Comparison of ENCODE assay signal across 18 cellular contexts in the genomic region with DNA sequence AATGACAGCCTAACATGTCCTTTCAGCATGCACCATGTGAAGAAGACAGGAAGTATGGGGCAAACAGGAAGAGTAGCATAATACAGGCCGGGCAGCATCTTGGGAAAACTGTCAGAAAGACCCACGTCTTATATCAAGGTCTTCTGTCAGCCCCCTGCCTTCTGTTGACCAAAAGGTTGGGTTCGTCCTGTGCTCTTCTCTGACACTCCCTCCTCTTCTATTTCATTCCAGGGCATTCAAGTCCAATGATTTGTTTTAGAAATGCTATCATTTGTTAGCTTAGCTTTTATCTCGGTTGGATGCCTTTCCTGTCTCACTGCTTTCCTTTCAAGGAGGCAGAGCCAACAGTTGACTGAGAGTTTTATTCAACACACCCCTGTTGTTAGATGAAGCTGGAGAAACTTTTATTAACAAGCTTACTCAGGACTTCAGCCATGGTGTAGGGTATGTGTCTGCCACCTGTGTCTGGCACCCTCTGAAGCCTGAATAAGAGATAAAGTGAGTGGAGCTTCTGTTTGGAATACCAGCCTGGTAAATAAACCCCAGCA.
A peak's percentile ranks its signal among the peaks of the same experiment; 100 is the strongest.
DNase-seq lines count a peak whose midpoint lies in the region; ATAC-seq and TF ChIP-seq lines count a peak whose summit lies in the region.
"Had no signal": no experiment of that assay in that cellular context is flagged by ENCODE, and none has a peak within 500 bp of the region (broad histone marks: within the 10 kb centered on the region; RNA-seq: fewer than 3 reads in every experiment).

No MANE protein-coding gene starts in this region.

- no peak overlapping the region for H3K4me3 Mint-ChIP-seq in stimulated activated naive CD8-positive, alpha-beta T cell treated with anti-CD3 and anti-CD28 coated beads, Interleukin-15, Interleukin-2, amounts not matched to agents 100 ng/mL and 50 ng/mL, for 24 hours
- H3K4me3 Mint-ChIP-seq: activated CD8-positive, alpha-beta memory T cell treated with anti-CD3 and anti-CD28 coated beads, Interleukin-2, amount 10 ng/mL, durations not matched to agents 7 days and 5 days had no signal

- no peaks in the 10 kb centered on the region for H3K9me3 Mint-ChIP-seq in stimulated activated naive CD8-positive, alpha-beta T cell treated with anti-CD3 and anti-CD28 coated beads, Interleukin-15, Interleukin-2, amounts not matched to agents 100 ng/mL and 50 ng/mL, for 24 hours

- no peak for DNase-seq in stimulated activated naive CD8-positive, alpha-beta T cell treated with anti-CD3 and anti-CD28 coated beads, Interleukin-15, Interleukin-2, amounts not matched to agents 100 U/mL and 50 U/mL, for 24 hours
- DNase-seq in NCI-H345 treated with DMSO at 0.1 percent for 48 hours (lab: John Stamatoyannopoulos, UW; ENCODE audit: unreplicated experiment) (peak; percentile 92), fibroblast of the aortic adventitia (ENCODE audit: low read depth) (peak; percentile 73), cerebellar cortex (ENCODE audit: low spot score) (no peak), SW 1271 (lab: John Stamatoyannopoulos, UW) (no peak)
- DNase-seq in activated naive CD4-positive, alpha-beta T cell treated with Interleukin-2 at 50 U/mL for 16 hours = no peak
- DNase-seq: activated CD8-positive, alpha-beta memory T cell treated with anti-CD3 and anti-CD28 coated beads, Interleukin-2, amount 10 ng/mL, durations not matched to agents 7 days and 5 days; activated naive CD4-positive, alpha-beta T cell; effector memory CD4-positive, alpha-beta T cell; HCEC 1CT; KBM-7; NCI-H1694 treated with DMSO at 0.1 percent for 48 hours; occipital lobe; PC-3; WERI-Rb-1 had no signal

- H3K4me3 ChIP-seq in fibroblast of the aortic adventitia (ENCODE audit: low read depth, low read length) = peak overlapping the region; percentile 15
- H3K4me3 ChIP-seq: skin epidermis had no signal

- H3K4me1 Mint-ChIP-seq in stimulated activated naive CD8-positive, alpha-beta T cell treated with anti-CD3 and anti-CD28 coated beads, Interleukin-15, Interleukin-2, amounts not matched to agents 100 ng/mL and 50 ng/mL, for 24 hours (ENCODE audit: low read depth) = peaks cover 26% of the 10 kb centered on the region
- H3K4me1 Mint-ChIP-seq: activated CD8-positive, alpha-beta memory T cell treated with anti-CD3 and anti-CD28 coated beads, Interleukin-2, amount 10 ng/mL, durations not matched to agents 7 days and 5 days had no signal

- H3K27me3 Mint-ChIP-seq in stimulated activated naive CD8-positive, alpha-beta T cell treated with anti-CD3 and anti-CD28 coated beads, Interleukin-15, Interleukin-2, amounts not matched to agents 100 ng/mL and 50 ng/mL, for 24 hours = no peaks in the 10 kb centered on the region
- H3K27me3 Mint-ChIP-seq: activated CD8-positive, alpha-beta memory T cell treated with anti-CD3 and anti-CD28 coated beads, Interleukin-2, amount 10 ng/mL, durations not matched to agents 7 days and 5 days had no signal

- ATAC-seq in stimulated activated naive CD8-positive, alpha-beta T cell treated with anti-CD3 and anti-CD28 coated beads, Interleukin-15, Interleukin-2, amounts not matched to agents 100 U/mL and 50 U/mL, for 24 hours = no peak
- no peak for ATAC-seq in HG02642 (IDR thresholded peaks at IDR 0.05; ENCODE audit: poor library complexity, unreplicated experiment)
- ATAC-seq: activated CD8-positive, alpha-beta memory T cell treated with anti-CD3 and anti-CD28 coated beads, Interleukin-2, amount 10 ng/mL, durations not matched to agents 7 days and 5 days; PC-3 had no signal

- H3K36me3 Mint-ChIP-seq in stimulated activated naive CD8-positive, alpha-beta T cell treated with anti-CD3 and anti-CD28 coated beads, Interleukin-15, Interleukin-2, amounts not matched to agents 100 ng/mL and 50 ng/mL, for 24 hours (ENCODE audit: low read depth) = no peaks in the 10 kb centered on the region
- H3K36me3 Mint-ChIP-seq: activated CD8-positive, alpha-beta memory T cell treated with anti-CD3 and anti-CD28 coated beads, Interleukin-2, amount 10 ng/mL, durations not matched to agents 7 days and 5 days had no signal

- H3K27ac Mint-ChIP-seq in stimulated activated naive CD8-positive, alpha-beta T cell treated with anti-CD3 and anti-CD28 coated beads, Interleukin-15, Interleukin-2, amounts not matched to agents 100 ng/mL and 50 ng/mL, for 24 hours = peak overlapping the region; percentile 10
- H3K27ac Mint-ChIP-seq: activated CD8-positive, alpha-beta memory T cell treated with anti-CD3 and anti-CD28 coated beads, Interleukin-2, amount 10 ng/mL, durations not matched to agents 7 days and 5 days had no signal

- TF ChIP-seq CTCF in fibroblast of the aortic adventitia (IDR thresholded peaks at IDR 0.05; ENCODE audit: insufficient read depth, low read length) = no peak

Comparison
In these comparisons a context has a peak if more than half of its experiments do, and no peak if none do; other contexts are left out.
1. DNase-seq: peak in NCI-H345 treated with DMSO at 0.1 percent for 48 hours (single experiment) and fibroblast of the aortic adventitia (single experiment); none in stimulated activated naive CD8-positive, alpha-beta T cell treated with anti-CD3 and anti-CD28 coated beads, Interleukin-15, Interleukin-2, amounts not matched to agents 100 U/mL and 50 U/mL, for 24 hours (single experiment), cerebellar cortex (single experiment), SW 1271 (0 of 2) and activated naive CD4-positive, alpha-beta T cell treated with Interleukin-2 at 50 U/mL for 16 hours (single experiment).